Comparison of ENCODE assay signal across 29 cellular contexts in genomic region chr13:19264711-19265110, GRCh38.
DNase-seq lines count a peak whose midpoint lies in the region; ATAC-seq and TF ChIP-seq lines count a peak whose summit lies in the region.
"Had no signal": no experiment of that assay in that cellular context is flagged by ENCODE, and none has a peak within 500 bp of the region (broad histone marks: within the 10 kb centered on the region; RNA-seq: fewer than 3 reads in every experiment).

No MANE protein-coding gene starts in this region.

- TF ChIP-seq CTCF in A673 (conservative IDR thresholded peaks at IDR 0.05; ENCODE audit: low read depth, low read length) = no peak
- TF ChIP-seq CTCF in heart right ventricle (IDR thresholded peaks at IDR 0.05) = no peak

- H3K9me3 ChIP-seq in A673 (ENCODE audit: low read depth, low read length, poor library complexity, severe bottlenecking) (peaks cover 3% of the 10 kb centered on the region), SK-N-MC (ENCODE audit: low read depth, low read length) (no peaks in the 10 kb centered on the region; the same call in 1 of the 2 replicates), heart right ventricle (peaks cover 0 to 2% (median 0%) of the 10 kb centered on the region in 11 donors)
- H3K9me3 ChIP-seq: A549; BE2C; BLaER1; BLaER1 treated with 17β-estradiol and CSF1 and Interleukin-3, amounts not matched to agents 10 nM and 100 nM; Caco-2 had no signal

- 44 to 48% methylated on average over 1 of the region's 1 CpG for WGBS in heart right ventricle, 2 donors

- H3K4me1 ChIP-seq in A673 (ENCODE audit: insufficient read depth, low read length, poor library complexity, severe bottlenecking) (peaks cover 46% of the 10 kb centered on the region), heart right ventricle (no peaks in the 10 kb centered on the region)
- H3K4me1 ChIP-seq: A549; BE2C; BLaER1; BLaER1 treated with 17β-estradiol and CSF1 and Interleukin-3, amounts not matched to agents 10 nM and 100 nM; Caco-2 had no signal

- DNase-seq in A673 (ENCODE audit: low spot score) = peak; percentile 81
- peak; percentile 75 for DNase-seq in SK-N-MC (ENCODE audit: low read depth, low spot score)
- no peak for DNase-seq in central memory CD4-positive, alpha-beta T cell
- DNase-seq in heart right ventricle = no peak
- DNase-seq: 8988T; ACHN; AML-193; BE2C; C1 segment of cervical spinal cord; Caco-2; Calu3; CD4-positive, alpha-beta memory T cell; CD4-positive, alpha-beta T cell; CD4-positive, CD25-positive, alpha-beta regulatory T cell; CD8-positive, alpha-beta memory T cell; CD8-positive, alpha-beta T cell; COR-L47; DMS 273 treated with DMSO at 0.1 percent for 48 hours; DMS153; DMS53; DMS79; DMS79 treated with DMSO at 0.1 percent for 48 hours; DND-41; EL had no signal

- no peaks in the 10 kb centered on the region for H3K27me3 ChIP-seq in A673 (replicated peaks; ENCODE audit: insufficient read depth, low read depth, low read length, poor library complexity)
- H3K27me3 ChIP-seq in heart right ventricle = peaks cover 0 to 14% (median 0%) of the 10 kb centered on the region in 7 donors
- H3K27me3 ChIP-seq: BE2C; BLaER1; BLaER1 treated with 17β-estradiol and CSF1 and Interleukin-3, amounts not matched to agents 10 nM and 100 nM had no signal

- no peak for ATAC-seq in heart right ventricle
- ATAC-seq: A549; CD8-positive, alpha-beta T cell had no signal

- H3K27ac ChIP-seq in A673 (ENCODE audit: low read depth, low read length, poor library complexity, severe bottlenecking) = peak overlapping the region; percentile 96
- H3K27ac ChIP-seq in SK-N-MC = peak overlapping the region; percentile 97
- H3K27ac ChIP-seq in heart right ventricle = no peak overlapping the region
- H3K27ac ChIP-seq: 22Rv1; A549; BLaER1; BLaER1 treated with 17β-estradiol and CSF1 and Interleukin-3, amounts not matched to agents 10 nM and 100 nM; C4-2B had no signal

- H3K36me3 ChIP-seq in A673 (ENCODE audit: insufficient read depth, low read length, poor library complexity, severe bottlenecking) = no peaks in the 10 kb centered on the region
- H3K36me3 ChIP-seq in SK-N-MC (ENCODE audit: insufficient read depth, low read length) = no peaks in the 10 kb centered on the region
- no peaks in the 10 kb centered on the region for H3K36me3 ChIP-seq in heart right ventricle
- H3K36me3 ChIP-seq: BE2C; BLaER1; BLaER1 treated with 17β-estradiol and CSF1 and Interleukin-3, amounts not matched to agents 10 nM and 100 nM had no signal

- BruUV-seq in A673 (replicated peaks; lab: Mats Ljungman, UMichigan) = no TSS peak

- CTCF ChIA-PET in A673 (lab: Charles Lee) = no interaction called here

- POLR2A ChIA-PET in A673 (lab: Charles Lee; ENCODE audit: low non-redundant PET) = no interaction called here

- intact Hi-C loops in A673 (cut with micrococcal nuclease; ENCODE audit: unreplicated experiment) = loop anchor here (1.0 to 5.0 kb wide), 2 partner anchors 74 to 173 kb away; no protein-coding TSS in a partner anchor
- intact Hi-C loops in heart right ventricle (cut with DNase I) = no loop called here

- H3K9ac ChIP-seq in SK-N-MC (ENCODE audit: insufficient read length) = no peak overlapping the region
- H3K9ac ChIP-seq: BLaER1; BLaER1 treated with 17β-estradiol and CSF1 and Interleukin-3, amounts not matched to agents 10 nM and 100 nM had no signal

- no peak overlapping the region for H3K4me3 ChIP-seq in A673 (ENCODE audit: low read depth, low read length, poor library complexity, severe bottlenecking)
- peak overlapping the region; percentile 70 for H3K4me3 ChIP-seq in SK-N-MC
- no peak overlapping the region for H3K4me3 ChIP-seq in heart right ventricle
- H3K4me3 ChIP-seq: A549; BLaER1; BLaER1 treated with 17β-estradiol and CSF1 and Interleukin-3, amounts not matched to agents 10 nM and 100 nM had no signal

Comparison
In these comparisons a context has a peak if more than half of its experiments do, and no peak if none do; other contexts are left out.
1. DNase-seq: peak in A673 (single experiment) and SK-N-MC (single experiment); none in central memory CD4-positive, alpha-beta T cell (single experiment) and heart right ventricle (0 of 2).
2. H3K27ac ChIP-seq: peak in A673 (single experiment) and SK-N-MC (single experiment); none in heart right ventricle (0 of 10).